ENCODE assay signal across 27 cellular contexts in genomic region chr10:6180480-6181110, GRCh38.
"Had no signal": no experiment of that assay in that cellular context is flagged by ENCODE, and none has a peak within 500 bp of the region (broad histone marks: within the 10 kb centered on the region; RNA-seq: fewer than 3 reads in every experiment).

No MANE protein-coding gene starts in this region.

- H3K4me3 ChIP-seq: breast epithelium, colonic mucosa, MG63, Peyer's patch, SJSA1 had no signal

- H3K9me3 ChIP-seq: breast epithelium, colonic mucosa, MG63, Peyer's patch, SJSA1 had no signal

- H3K4me3 Mint-ChIP-seq: activated B cell treated with CpG ODN at 0.5 μM for 24 hours; activated CD4-positive, alpha-beta memory T cell treated with anti-CD3 and anti-CD28 coated beads, Interleukin-2, amount 10 ng/mL, durations not matched to agents 7 days and 5 days; activated naive CD4-positive, alpha-beta T cell treated with anti-CD3 and anti-CD28 coated beads, Interleukin-2, amount 50 U/mL, for 24 hours had no signal

- ATAC-seq: SK-N-SH treated with all-trans-retinoic acid at 6 μM for 48 hours had no signal

- H3K27ac ChIP-seq: breast epithelium, colonic mucosa, Peyer's patch, RWPE1, SJSA1 had no signal

- H3K27ac Mint-ChIP-seq: activated B cell treated with CpG ODN at 0.5 μM for 24 hours; activated CD4-positive, alpha-beta memory T cell treated with anti-CD3 and anti-CD28 coated beads, Interleukin-2, amount 10 ng/mL, durations not matched to agents 7 days and 5 days; activated naive CD4-positive, alpha-beta T cell treated with anti-CD3 and anti-CD28 coated beads, Interleukin-2, amount 50 U/mL, for 24 hours had no signal

- DNase-seq: activated B cell treated with CpG ODN at 0.5 μM for 24 hours; activated CD4-positive, alpha-beta memory T cell treated with anti-CD3 and anti-CD28 coated beads, Interleukin-2, amount 10 ng/mL, durations not matched to agents 7 days and 5 days; activated CD4-positive, alpha-beta T cell treated with anti-CD3 and anti-CD28 coated beads, Interleukin-2, amount 50 U/mL, for 1 hour; activated effector memory CD4-positive, alpha-beta T cell treated with Interleukin-2 at 50 U/mL for 16 hours; activated naive CD4-positive, alpha-beta T cell; activated T-cell treated with anti-CD3 and anti-CD28 coated beads for 4 hours; aorta; caudate nucleus; colonic mucosa; MG63; MV-4-11; NCI-H1092 treated with DMSO at 0.1 percent for 48 hours; NCI-H1417 treated with DMSO at 0.1 percent for 48 hours; NCI-H1694; NCI-H2029; NCI-H2107; NCI-H2171 treated with DMSO at 0.1 percent for 48 hours; NCI-H226; NCI-H69; Peyer's patch; SHP77; SW 1271 had no signal

- H3K36me3 ChIP-seq: breast epithelium, colonic mucosa, Peyer's patch had no signal

- H3K27me3 Mint-ChIP-seq: activated B cell treated with CpG ODN at 0.5 μM for 24 hours; activated CD4-positive, alpha-beta memory T cell treated with anti-CD3 and anti-CD28 coated beads, Interleukin-2, amount 10 ng/mL, durations not matched to agents 7 days and 5 days; activated naive CD4-positive, alpha-beta T cell treated with anti-CD3 and anti-CD28 coated beads, Interleukin-2, amount 50 U/mL, for 24 hours had no signal

- H3K27me3 ChIP-seq: breast epithelium, colonic mucosa, MG63, Peyer's patch, SJSA1 had no signal

- H3K4me1 ChIP-seq: breast epithelium, Peyer's patch had no signal
